Comparison of ENCODE assay signal across 8 cellular contexts in the genomic region with DNA sequence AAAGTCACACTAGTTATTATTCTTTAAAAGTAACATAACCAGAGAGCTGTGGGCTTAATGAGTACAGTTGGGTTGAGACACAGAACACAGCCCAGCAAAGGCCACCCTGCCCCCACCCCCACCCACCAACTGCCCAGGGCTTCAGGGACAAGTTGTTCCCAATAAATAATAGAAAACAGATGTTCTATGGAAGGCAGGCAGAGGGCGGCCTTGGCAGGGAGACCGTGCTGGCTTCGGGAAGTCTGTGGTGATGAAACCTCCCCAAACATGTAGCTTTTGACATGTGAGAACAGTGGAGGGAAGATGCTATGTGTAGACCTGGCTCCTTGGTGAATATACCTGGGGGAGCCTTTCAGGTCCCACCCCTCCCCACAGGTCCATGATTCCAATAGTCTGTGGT. TPM values are rescaled to one million over a fixed set of nuclear protein-coding genes. Genes with fewer than 3 reads are reported as not detected.
DNase-seq lines count a peak whose midpoint lies in the region; ATAC-seq and TF ChIP-seq lines count a peak whose summit lies in the region.

No MANE protein-coding gene starts in this region.

- H3K27me3 ChIP-seq in BE2C (no peaks in the 10 kb centered on the region), Peyer's patch (no peaks in the 10 kb centered on the region), trophoblast cell (ENCODE audit: insufficient read depth, low read length) (no peaks in the 10 kb centered on the region)

- no peak overlapping the region for H3K18ac ChIP-seq in trophoblast cell (ENCODE audit: low read length)

- H3K4ac ChIP-seq in trophoblast cell (ENCODE audit: low read depth, low read length), result no peak overlapping the region

- H3K9ac ChIP-seq in trophoblast cell (ENCODE audit: low read length), result no peak overlapping the region

- H3K9me3 ChIP-seq in BE2C (no peaks in the 10 kb centered on the region), Peyer's patch (no peaks in the 10 kb centered on the region), trophoblast cell (ENCODE audit: insufficient read depth, low read depth, low read length) (peaks cover 1% of the 10 kb centered on the region)

- no peak overlapping the region for H3K23ac ChIP-seq in trophoblast cell (ENCODE audit: low read length)

- H3K79me2 ChIP-seq in trophoblast cell (ENCODE audit: control insufficient read depth, insufficient read depth, low read length, poor library complexity), result no peaks in the 10 kb centered on the region

- H3K4me3 Mint-ChIP-seq in nephron, result no peak overlapping the region

- no peak overlapping the region for H4K12ac ChIP-seq in trophoblast cell (ENCODE audit: low read depth, low read length)

- no peak overlapping the region for H2AFZ ChIP-seq in trophoblast cell (ENCODE audit: insufficient read depth, low read length, poor library complexity)

- no peak for TF ChIP-seq POLR2A in Peyer's patch (IDR thresholded peaks at IDR 0.05)

- H4K8ac ChIP-seq in trophoblast cell (ENCODE audit: low read depth, low read length), result no peak overlapping the region

- DNase-seq in BE2C (peak; percentile 70), Peyer's patch (no peak), epithelial cell of proximal tubule (ENCODE audit: low read depth) (no peak), GM19238 (ENCODE audit: insufficient read length, low spot score) (no peak), trophoblast cell (no peak)
- DNase-seq in activated CD4-positive, CD25-positive, alpha-beta regulatory T cell (lab: John Stamatoyannopoulos, UW), result no peak

- H3K27ac ChIP-seq in Peyer's patch, result peak overlapping the region in 3 of 4 donors; percentile 13 to 61 (median 43)
- H3K27ac ChIP-seq in trophoblast cell (ENCODE audit: low read depth, low read length), result no peak overlapping the region

- H3K79me1 ChIP-seq in trophoblast cell (ENCODE audit: low read length), result no peaks in the 10 kb centered on the region

- no peak overlapping the region for H3K4me2 ChIP-seq in trophoblast cell (ENCODE audit: low read length)

- no peak overlapping the region for H3K14ac ChIP-seq in trophoblast cell (ENCODE audit: low read length)

- peak; percentile 21; the same call in 1 of the 2 replicates for TF ChIP-seq CTCF in BE2C (IDR thresholded peaks at IDR 0.05; ENCODE audit: low read depth, low read length)
- TF ChIP-seq CTCF in Peyer's patch (IDR thresholded peaks at IDR 0.05), result no peak
- TF ChIP-seq CTCF in epithelial cell of proximal tubule (conservative IDR thresholded peaks at IDR 0.05; ENCODE audit: low read depth, low read length), result peak; percentile 11
- TF ChIP-seq CTCF in nephron (IDR thresholded peaks at IDR 0.05; ENCODE audit: unreplicated experiment in 3 of 3), result no peak

- peaks cover 5% of the 10 kb centered on the region for H3K36me3 Mint-ChIP-seq in nephron (ENCODE audit: low read depth)

- H3K4me1 ChIP-seq in BE2C (peaks cover 27% of the 10 kb centered on the region), Peyer's patch (peaks cover 0 to 17% (median 5%) of the 10 kb centered on the region in 4 donors), trophoblast cell (ENCODE audit: control insufficient read depth in 1 of 2, insufficient read depth in 2 of 2, low read length in 2 of 2) (peaks cover 14 to 16% of the 10 kb centered on the region in 2 experiments)

- no peak overlapping the region for H4K91ac ChIP-seq in trophoblast cell (ENCODE audit: low read depth, low read length)

- H3K27ac Mint-ChIP-seq in nephron, result peak overlapping the region in 2 of 3 experiments; percentile 12 to 75

- H3K9me3 Mint-ChIP-seq in nephron, result peaks cover 5% of the 10 kb centered on the region

- no peak for ATAC-seq in GM21390 (IDR thresholded peaks at IDR 0.05; ENCODE audit: unreplicated experiment)

- no peak overlapping the region for H3K4me3 ChIP-seq in BE2C (ENCODE audit: low read depth, low read length)
- H3K4me3 ChIP-seq in Peyer's patch, result no peak overlapping the region
- no peak overlapping the region for H3K4me3 ChIP-seq in epithelial cell of proximal tubule (ENCODE audit: low read depth, low read length)
- H3K4me3 ChIP-seq in trophoblast cell (ENCODE audit: low read depth, low read length), result no peak overlapping the region

- peaks cover 34% of the 10 kb centered on the region for H3K4me1 Mint-ChIP-seq in nephron

- WGBS in trophoblast cell (ENCODE audit: extremely low coverage, insufficient coverage, insufficient read length), result no CpG with 5 or more reads among the region's 3 CpGs

- H2AK5ac ChIP-seq in trophoblast cell (ENCODE audit: low read length), result no peak overlapping the region

- no peak overlapping the region for H2BK5ac ChIP-seq in trophoblast cell (ENCODE audit: low read depth, low read length, poor library complexity)

- H3K27me3 Mint-ChIP-seq in nephron (ENCODE audit: low read depth), result no peaks in the 10 kb centered on the region

- H3K36me3 ChIP-seq in BE2C (no peaks in the 10 kb centered on the region), Peyer's patch (no peaks in the 10 kb centered on the region), trophoblast cell (ENCODE audit: control insufficient read depth in 1 of 2, insufficient read depth in 2 of 2, low read length in 2 of 2) (no peaks in the 10 kb centered on the region)

- no peak overlapping the region for H2BK12ac ChIP-seq in trophoblast cell (ENCODE audit: low read length)

- H2BK120ac ChIP-seq in trophoblast cell (ENCODE audit: insufficient read depth, low read length, poor library complexity), result no peak overlapping the region

RNA-seq across cellular contexts. Expression of a gene that starts 10.0 kb away (rescaled TPM):
- polyA plus RNA-seq in BE2C (2012; ENCODE audit: insufficient read depth, insufficient read length, low read depth), result 2.3 TPM
- total RNA-seq in Peyer's patch, result 10 to 100 TPM in 1 of 4 donors, 1 to 10 TPM in 3; 3.3 to 14.0 (median 8.8) TPM
- total RNA-seq in epithelial cell of proximal tubule, result 4.5 and 5.9 TPM in 2 replicates
- 0.60 and 0.64 TPM in 2 replicates for polyA plus RNA-seq in trophoblast cell (2013)

RNA-seq across cellular contexts. Expression of a gene that starts 39.6 kb away (rescaled TPM):
- 49.6 TPM for polyA plus RNA-seq in BE2C (2012; ENCODE audit: insufficient read depth, insufficient read length, low read depth)
- total RNA-seq in Peyer's patch, result 10 to 100 TPM in 3 of 4 donors, 1 to 10 TPM in 1; 7.2 to 76.7 (median 20.6) TPM
- total RNA-seq in epithelial cell of proximal tubule, result 86.2 and 122 TPM in 2 replicates
- 12.1 and 12.9 TPM in 2 replicates for polyA plus RNA-seq in trophoblast cell (2013)

Comparison
In these comparisons a context has a peak if more than half of its experiments do, and no peak if none do; other contexts are left out.
1. CTCF ChIP-seq: peak in BE2C (single experiment) and epithelial cell of proximal tubule (single experiment); none in Peyer's patch (0 of 6) and nephron (0 of 3).